Comparison of ENCODE assay signal across 11 cellular contexts in genomic region chr2:212958757-212959295, GRCh38.
A peak's percentile ranks its signal among the peaks of the same experiment; 100 is the strongest.
DNase-seq lines count a peak whose midpoint lies in the region; ATAC-seq lines count a peak whose summit lies in the region.
"Had no signal": no experiment of that assay in that cellular context is flagged by ENCODE, and none has a peak within 500 bp of the region (broad histone marks: within the 10 kb centered on the region; RNA-seq: fewer than 3 reads in every experiment).

No MANE protein-coding gene starts in this region.

- peaks cover 16% of the 10 kb centered on the region for H3K4me1 Mint-ChIP-seq in activated T-helper 17 cell treated with anti-CD3 and anti-CD28 coated beads, Interleukin-2, amount 50 U/mL, for 72 hours
- peaks cover 62 to 82% of the 10 kb centered on the region in 2 donors for H3K4me1 Mint-ChIP-seq in immature natural killer cell

- ATAC-seq in activated T-helper 17 cell treated with anti-CD3 and anti-CD28 coated beads, Interleukin-2, amount 50 U/mL, for 72 hours (replicated peaks) = peak; percentile 46
- ATAC-seq in GM19463 (IDR thresholded peaks at IDR 0.05; ENCODE audit: unreplicated experiment) (no peak), GM21360 (IDR thresholded peaks at IDR 0.05; ENCODE audit: unreplicated experiment) (no peak), GM18861 (IDR thresholded peaks at IDR 0.05; ENCODE audit: unreplicated experiment) (no peak)

- in situ Hi-C loops in GM23248 (cut with MboI) = no loop called here

- no peak overlapping the region for H3K9ac ChIP-seq in GM23248

- 88 to 89% methylated on average over 7 of the region's 7 CpGs for WGBS in GM23248 (ENCODE audit: low coverage in 1 of 2, low lambda C conversion rate in 2 of 2, missing lambda C conversion rate in 2 of 2), 2 experiments

- H3K4me3 Mint-ChIP-seq in activated T-helper 17 cell treated with anti-CD3 and anti-CD28 coated beads, Interleukin-2, amount 50 U/mL, for 72 hours = peak overlapping the region; percentile 71
- peak overlapping the region; percentile 72 to 83 (median 79) for H3K4me3 Mint-ChIP-seq in immature natural killer cell

- peaks cover 13% of the 10 kb centered on the region for H3K4me1 ChIP-seq in GM23248 (ENCODE audit: insufficient read depth)

- H2AFZ ChIP-seq in GM23248 = peak overlapping the region; percentile 12

- peak; percentile 12 for DNase-seq in A172 (ENCODE audit: low spot score)
- peak; percentile 69 for DNase-seq in GM23248
- peak; percentile 21 to 43 (median 23) for DNase-seq in immature natural killer cell
- DNase-seq in DMS79 treated with DMSO at 0.1 percent for 48 hours (lab: John Stamatoyannopoulos, UW) = no peak
- DNase-seq: activated CD4-positive, alpha-beta T cell treated with anti-CD3 and anti-CD28 coated beads, Interleukin-2, amount 50 U/mL, for 1 hour; NCI-H510A; SHP77 treated with DMSO at 0.1 percent for 48 hours had no signal

- H3K79me2 ChIP-seq in GM23248 (ENCODE audit: insufficient read depth) = no peaks in the 10 kb centered on the region

- H3K4me2 ChIP-seq in GM23248 (ENCODE audit: unreplicated experiment) = no peak overlapping the region

- H3K9me3 Mint-ChIP-seq in activated T-helper 17 cell treated with anti-CD3 and anti-CD28 coated beads, Interleukin-2, amount 50 U/mL, for 72 hours = no peaks in the 10 kb centered on the region
- no peaks in the 10 kb centered on the region for H3K9me3 Mint-ChIP-seq in immature natural killer cell

- H3K9me2 ChIP-seq in GM23248 (ENCODE audit: insufficient read depth) = no peaks in the 10 kb centered on the region

- H3K27me3 ChIP-seq in GM23248 (replicated peaks; ENCODE audit: insufficient read depth) = no peaks in the 10 kb centered on the region

- no peaks in the 10 kb centered on the region for H3K27me3 Mint-ChIP-seq in activated T-helper 17 cell treated with anti-CD3 and anti-CD28 coated beads, Interleukin-2, amount 50 U/mL, for 72 hours
- no peaks in the 10 kb centered on the region for H3K27me3 Mint-ChIP-seq in immature natural killer cell (ENCODE audit: low read depth in 3 of 3)

- no peaks in the 10 kb centered on the region; the same call in 1 of the 2 replicates for H3K36me3 ChIP-seq in GM23248 (ENCODE audit: low read depth)

- peak overlapping the region; percentile 33 for H3K27ac ChIP-seq in GM23248

- H3F3A ChIP-seq in GM23248 (ENCODE audit: insufficient read depth) = peaks cover 3% of the 10 kb centered on the region; the same call in 1 of the 2 replicates

- H3K9me3 ChIP-seq in GM23248 (ENCODE audit: low read depth) = no peaks in the 10 kb centered on the region

- no peaks in the 10 kb centered on the region for H4K20me1 ChIP-seq in GM23248 (ENCODE audit: insufficient read depth)

- H3K27ac Mint-ChIP-seq in activated T-helper 17 cell treated with anti-CD3 and anti-CD28 coated beads, Interleukin-2, amount 50 U/mL, for 72 hours = peak overlapping the region; percentile 71
- peak overlapping the region; percentile 81 to 96 (median 90) for H3K27ac Mint-ChIP-seq in immature natural killer cell

- no peaks in the 10 kb centered on the region for H3K36me3 Mint-ChIP-seq in activated T-helper 17 cell treated with anti-CD3 and anti-CD28 coated beads, Interleukin-2, amount 50 U/mL, for 72 hours (ENCODE audit: low read depth)
- H3K36me3 Mint-ChIP-seq in immature natural killer cell = peaks cover 0 to 24% (median 9%) of the 10 kb centered on the region in 3 donors

- no peak overlapping the region for H3K4me3 ChIP-seq in GM23248
